In genomic region chr3:3081659-3082546, GRCh38 we compare ENCODE assay signal across 14 cellular contexts. TPM values are rescaled to one million over a fixed set of nuclear protein-coding genes. Genes with fewer than 3 reads are reported as not detected.
DNase-seq lines count a peak whose midpoint lies in the region; ATAC-seq and TF ChIP-seq lines count a peak whose summit lies in the region.
"Had no signal": no experiment of that assay in that cellular context is flagged by ENCODE, and none has a peak within 500 bp of the region (broad histone marks: within the 10 kb centered on the region; RNA-seq: fewer than 3 reads in every experiment).

No MANE protein-coding gene starts in this region.

- ATAC-seq in GM19324 (IDR thresholded peaks at IDR 0.05; ENCODE audit: low FRiP score, unreplicated experiment) (peak; percentile 83), HG02610 (IDR thresholded peaks at IDR 0.05; ENCODE audit: unreplicated experiment) (peak; percentile 88), HG03342 (IDR thresholded peaks at IDR 0.05; ENCODE audit: unreplicated experiment) (peak; percentile 78)

- POLR2A ChIA-PET in RWPE1 (lab: Yijun Ruan, JAX; ENCODE audit: low non-redundant PET): no interaction called here

- 70 to 83% methylated on average over 7 to 9 of the region's 9 CpGs for WGBS in transverse colon (ENCODE audit: low coverage in 1 of 2), 2 donors

- H3K4me3 ChIP-seq in GM06990 (replicated peaks; ENCODE audit: low read depth, low read length): no peak overlapping the region
- no peak overlapping the region for H3K4me3 ChIP-seq in transverse colon
- H3K4me3 ChIP-seq in tibial artery: no peak overlapping the region
- H3K4me3 ChIP-seq in foreskin fibroblast (ENCODE audit: low read depth in 1 of 2, low read length in 2 of 2): no peak overlapping the region

- in situ Hi-C loops in transverse colon (cut with MboI; ENCODE audit: low pct_ligation_motif_present in 1 of 4, low pct_unique_long_range_greater_than_20kb in 1 of 4, low sequenced_read_pairs in 3 of 4): no loop called here

- no peak for TF ChIP-seq EP300 in transverse colon (IDR thresholded peaks at IDR 0.05; ENCODE audit: low read depth)

- H3K9me3 ChIP-seq in transverse colon: no peaks in the 10 kb centered on the region
- H3K9me3 ChIP-seq in tibial artery: no peaks in the 10 kb centered on the region

- no peaks in the 10 kb centered on the region for H3K4me1 ChIP-seq in transverse colon
- H3K4me1 ChIP-seq in tibial artery: no peaks in the 10 kb centered on the region
- H3K4me1 ChIP-seq: parathyroid adenoma had no signal

- TF ChIP-seq CTCF in GM06990 (IDR thresholded peaks at IDR 0.05; ENCODE audit: insufficient read depth, low read length, poor library complexity, severe bottlenecking) (no peak), transverse colon (IDR thresholded peaks at IDR 0.05) (no peak), tibial artery (IDR thresholded peaks at IDR 0.05) (no peak), foreskin fibroblast (IDR thresholded peaks at IDR 0.05; ENCODE audit: low read depth, low read length) (no peak), RWPE1 (conservative IDR thresholded peaks at IDR 0.05; ENCODE audit: low read depth) (no peak)

- no peaks in the 10 kb centered on the region for H3K36me3 ChIP-seq in GM06990 (ENCODE audit: control insufficient read depth, insufficient read depth, low read length)
- H3K36me3 ChIP-seq in transverse colon: no peaks in the 10 kb centered on the region
- H3K36me3 ChIP-seq in tibial artery: no peaks in the 10 kb centered on the region

- intact Hi-C loops in transverse colon (cut with DNase I; ENCODE audit: low total_unique reads) (no loop called here), tibial artery (cut with DNase I; ENCODE audit: low total_unique reads) (no loop called here)

- TF ChIP-seq POLR2A in transverse colon (IDR thresholded peaks at IDR 0.05): no peak

- H3K27me3 ChIP-seq in GM06990 (replicated peaks; ENCODE audit: control insufficient read depth, insufficient read depth, low read length): no peaks in the 10 kb centered on the region
- no peaks in the 10 kb centered on the region for H3K27me3 ChIP-seq in transverse colon
- no peaks in the 10 kb centered on the region for H3K27me3 ChIP-seq in tibial artery

- DNase-seq in GM06990 (ENCODE audit: extremely low read depth, insufficient read length) (peak; percentile 62), transverse colon (no peak), tibial artery (no peak), foreskin fibroblast (no peak), RWPE1 (ENCODE audit: low spot score) (no peak)
- DNase-seq: activated CD4-positive, alpha-beta T cell treated with anti-CD3 and anti-CD28 coated beads, Interleukin-2, amount 10 ng/mL, durations not matched to agents 7 days and 5 days; HCEC 1CT; NCI-H446 had no signal

- CTCF ChIA-PET in RWPE1 (lab: Yijun Ruan, JAX): no interaction called here

- H3K27ac ChIP-seq in transverse colon (no peak overlapping the region), tibial artery (no peak overlapping the region), RWPE1 (no peak overlapping the region)
- H3K27ac ChIP-seq: parathyroid adenoma had no signal

RNA-seq across cellular contexts. Expression of gene IL5RA, which starts 28.3 kb away (rescaled TPM):
- total RNA-seq in transverse colon: under 1 TPM in 2 of 4 donors, not detected in 2; 0.27 to 0.95 TPM
- total RNA-seq: activated CD4-positive, alpha-beta T cell treated with anti-CD3 and anti-CD28 coated beads, Interleukin-2, amount 10 ng/mL, durations not matched to agents 7 days and 5 days; fibroblast of villous mesenchyme; SK-MEL-5 had no signal

RNA-seq across cellular contexts. Expression of gene TRNT1, which starts 44.8 kb away (rescaled TPM):
- 10 to 100 TPM; 16.1 to 75.6 (median 23.9) TPM for total RNA-seq in transverse colon
